Comparison of ENCODE assay signal across 8 cellular contexts in the genomic region with DNA sequence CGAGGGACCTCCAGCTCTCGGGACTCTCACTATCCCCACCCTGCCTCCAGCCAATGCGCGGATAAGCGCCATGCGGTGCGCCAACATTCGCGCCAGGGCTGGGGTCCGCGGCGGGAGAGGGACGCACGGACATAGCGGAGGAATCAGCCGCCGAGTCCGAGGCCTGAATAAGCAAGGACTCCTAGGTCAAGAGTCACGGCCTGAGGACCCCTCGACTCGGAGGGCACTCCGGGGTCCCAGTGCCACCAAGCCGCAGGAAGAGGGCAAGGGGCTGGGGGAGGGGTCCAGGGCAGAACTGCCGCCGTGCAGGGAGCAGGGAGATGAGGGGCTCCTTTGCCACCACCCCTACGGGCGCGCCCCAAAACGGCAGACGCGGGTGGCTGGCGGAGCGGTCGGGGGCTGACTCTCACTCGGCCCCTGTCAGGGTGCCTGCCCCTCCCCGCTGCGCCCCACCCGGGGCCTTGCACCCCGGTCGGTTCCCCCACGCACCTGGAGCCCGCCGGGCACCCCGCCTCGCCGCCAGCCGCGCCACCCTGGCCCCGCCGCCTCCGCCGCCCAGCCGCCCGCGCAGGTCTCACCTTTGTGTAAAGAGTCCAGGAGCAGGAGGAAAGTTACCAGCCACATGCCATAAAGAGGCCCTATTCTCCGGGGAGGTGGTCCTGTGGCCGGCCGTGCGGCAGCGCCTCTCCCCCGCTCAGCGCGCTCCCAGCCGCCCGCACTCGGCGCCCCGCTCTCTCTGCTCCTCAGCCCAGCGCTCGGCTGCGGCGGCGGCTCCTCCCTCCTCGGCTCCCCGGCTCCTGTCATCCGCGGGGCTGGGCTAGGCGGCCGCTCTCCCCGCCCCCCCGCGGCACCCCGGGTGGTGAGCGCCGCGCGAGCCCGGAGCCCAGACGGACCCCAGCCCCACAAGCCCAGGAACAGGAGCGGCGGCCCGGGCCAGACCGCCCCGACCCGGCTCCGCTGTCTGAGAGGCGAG. TPM values are rescaled to one million over a fixed set of nuclear protein-coding genes. Genes with fewer than 3 reads are reported as not detected.
DNase-seq lines count a peak whose midpoint lies in the region; ATAC-seq, FAIRE-seq and TF ChIP-seq lines count a peak whose summit lies in the region.

A gene with protein sequence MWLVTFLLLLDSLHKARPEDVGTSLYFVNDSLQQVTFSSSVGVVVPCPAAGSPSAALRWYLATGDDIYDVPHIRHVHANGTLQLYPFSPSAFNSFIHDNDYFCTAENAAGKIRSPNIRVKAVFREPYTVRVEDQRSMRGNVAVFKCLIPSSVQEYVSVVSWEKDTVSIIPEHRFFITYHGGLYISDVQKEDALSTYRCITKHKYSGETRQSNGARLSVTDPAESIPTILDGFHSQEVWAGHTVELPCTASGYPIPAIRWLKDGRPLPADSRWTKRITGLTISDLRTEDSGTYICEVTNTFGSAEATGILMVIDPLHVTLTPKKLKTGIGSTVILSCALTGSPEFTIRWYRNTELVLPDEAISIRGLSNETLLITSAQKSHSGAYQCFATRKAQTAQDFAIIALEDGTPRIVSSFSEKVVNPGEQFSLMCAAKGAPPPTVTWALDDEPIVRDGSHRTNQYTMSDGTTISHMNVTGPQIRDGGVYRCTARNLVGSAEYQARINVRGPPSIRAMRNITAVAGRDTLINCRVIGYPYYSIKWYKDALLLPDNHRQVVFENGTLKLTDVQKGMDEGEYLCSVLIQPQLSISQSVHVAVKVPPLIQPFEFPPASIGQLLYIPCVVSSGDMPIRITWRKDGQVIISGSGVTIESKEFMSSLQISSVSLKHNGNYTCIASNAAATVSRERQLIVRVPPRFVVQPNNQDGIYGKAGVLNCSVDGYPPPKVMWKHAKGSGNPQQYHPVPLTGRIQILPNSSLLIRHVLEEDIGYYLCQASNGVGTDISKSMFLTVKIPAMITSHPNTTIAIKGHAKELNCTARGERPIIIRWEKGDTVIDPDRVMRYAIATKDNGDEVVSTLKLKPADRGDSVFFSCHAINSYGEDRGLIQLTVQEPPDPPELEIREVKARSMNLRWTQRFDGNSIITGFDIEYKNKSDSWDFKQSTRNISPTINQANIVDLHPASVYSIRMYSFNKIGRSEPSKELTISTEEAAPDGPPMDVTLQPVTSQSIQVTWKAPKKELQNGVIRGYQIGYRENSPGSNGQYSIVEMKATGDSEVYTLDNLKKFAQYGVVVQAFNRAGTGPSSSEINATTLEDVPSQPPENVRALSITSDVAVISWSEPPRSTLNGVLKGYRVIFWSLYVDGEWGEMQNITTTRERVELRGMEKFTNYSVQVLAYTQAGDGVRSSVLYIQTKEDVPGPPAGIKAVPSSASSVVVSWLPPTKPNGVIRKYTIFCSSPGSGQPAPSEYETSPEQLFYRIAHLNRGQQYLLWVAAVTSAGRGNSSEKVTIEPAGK (N-terminal part only) (minus strand): TSS at position 761 of the 973 bp plus-strand sequence. CDS start 137 bp downstream, at position 624.

- peak within 1 kb of the TSS; percentile 41 for H3K4me2 ChIP-seq in keratinocyte (ENCODE audit: control insufficient read depth, extremely low read depth, insufficient read depth, low read depth, low read length)

- TF ChIP-seq CTCF in keratinocyte (optimal IDR thresholded peaks at IDR 0.05 in 1 of 3, IDR thresholded peaks at IDR 0.05 in 1 of 3, conservative IDR thresholded peaks at IDR 0.05 in 1 of 3; ENCODE audit: extremely low read depth in 1 of 3, insufficient read depth in 2 of 3, low read length in 3 of 3), result no peak
- no peak for TF ChIP-seq CTCF in brain microvascular endothelial cell (IDR thresholded peaks at IDR 0.05; ENCODE audit: low read depth, low read length, missing control alignments)

- H3K4me3 ChIP-seq in adipocyte (ENCODE audit: low read length) (peak within 1 kb of the TSS; percentile 23), keratinocyte (ENCODE audit: control insufficient read depth in 2 of 3, extremely low read depth in 1 of 3, insufficient read depth in 2 of 3, low read depth in 1 of 3, low read length in 3 of 3) (peak within 1 kb of the TSS in 2 of 3 experiments; percentile 22), brain microvascular endothelial cell (ENCODE audit: low read depth, low read length) (no peak within 1 kb of the TSS)

- dilution Hi-C loops in keratinocyte (cut with MboI; ENCODE audit: extremely low pct_ligation_motif_present, low sequenced_read_pairs), result no loop called here

- H3K27me3 ChIP-seq in adipocyte (replicated peaks; ENCODE audit: control insufficient read depth, insufficient read depth, low read length) (peaks cover 86% of the 10 kb centered on the region), keratinocyte (ENCODE audit: control insufficient read depth, extremely low read depth, insufficient read depth, low read length) (peaks cover 75% of the 10 kb centered on the region), brain microvascular endothelial cell (replicated peaks) (peaks cover 59% of the 10 kb centered on the region)

- H3K9me3 ChIP-seq in adipocyte (ENCODE audit: control insufficient read depth, low read length), result no peaks in the 10 kb centered on the region
- H3K9me3 ChIP-seq in keratinocyte (ENCODE audit: control insufficient read depth, low read depth, low read length), result no peaks in the 10 kb centered on the region

- H4K20me1 ChIP-seq in keratinocyte (ENCODE audit: control insufficient read depth, extremely low read depth, insufficient read depth, low read length), result no peaks in the 10 kb centered on the region

- H3K27ac ChIP-seq in keratinocyte (ENCODE audit: control insufficient read depth, insufficient read depth, low read length), result no peak within 1 kb of the TSS
- no peak within 1 kb of the TSS for H3K27ac ChIP-seq in brain microvascular endothelial cell

- H3K4me1 ChIP-seq in adipocyte (ENCODE audit: control insufficient read depth, insufficient read depth, low read length) (peaks cover 4% of the 10 kb centered on the region), keratinocyte (ENCODE audit: control insufficient read depth, extremely low read depth, insufficient read depth, low read length) (peaks cover 6% of the 10 kb centered on the region)

- H3K79me2 ChIP-seq in keratinocyte (ENCODE audit: control insufficient read depth, insufficient read depth, low read length), result no peaks in the 10 kb centered on the region

- no peak within 1 kb of the TSS for H2AFZ ChIP-seq in keratinocyte (ENCODE audit: control insufficient read depth, low read length)

- FAIRE-seq in keratinocyte (lab: Jason Lieb, UNC), result no peak

- in situ Hi-C loops in brain microvascular endothelial cell (cut with HindIII; ENCODE audit: low pct_ligation_motif_present, low sequenced_read_pairs), result no loop called here

- H3K36me3 ChIP-seq in adipocyte (ENCODE audit: control insufficient read depth, insufficient read depth, low read length, severe bottlenecking) (no peaks in the 10 kb centered on the region), keratinocyte (ENCODE audit: control insufficient read depth in 2 of 2, extremely low read depth in 1 of 2, insufficient read depth in 2 of 2, low read length in 2 of 2) (no peaks in the 10 kb centered on the region), brain microvascular endothelial cell (replicated peaks) (no peaks in the 10 kb centered on the region)

- no peak within 1 kb of the TSS for H3K9ac ChIP-seq in adipocyte (ENCODE audit: low read length)
- H3K9ac ChIP-seq in keratinocyte (ENCODE audit: control insufficient read depth, extremely low read depth, insufficient read depth, low read length), result no peak within 1 kb of the TSS

- DNase-seq in activated effector memory CD4-positive, alpha-beta T cell treated with anti-CD3 and anti-CD28 coated beads, Interleukin-2, amount 50 U/mL, for 16 hours, result peak; percentile 79
- DNase-seq in activated effector memory CD4-positive, alpha-beta T cell treated with Interleukin-2 at 50 U/mL for 16 hours, result no peak
- DNase-seq in adipocyte (ENCODE audit: low read depth) (no peak), keratinocyte (ENCODE audit: low read depth, low spot score) (no peak), brain microvascular endothelial cell (no peak)
- peak; percentile 19 for DNase-seq in stimulated activated CD8-positive, alpha-beta memory T cell treated with anti-CD3 and anti-CD28 coated beads, Interleukin-12 subunit alpha, Interleukin-12 subunit beta, amount 100 ng/mL, for 1 hour (ENCODE audit: low read depth)

- no peaks in the 10 kb centered on the region for H3K9me1 ChIP-seq in keratinocyte (ENCODE audit: control insufficient read depth, extremely low read depth, insufficient read depth, low read length)

- ATAC-seq in GM21825 (IDR thresholded peaks at IDR 0.05; ENCODE audit: unreplicated experiment), result no peak
- no peak for ATAC-seq in HG03439 (IDR thresholded peaks at IDR 0.05; ENCODE audit: unreplicated experiment)

RNA-seq across cellular contexts. Expression of the gene that starts here (rescaled TPM):
- not detected in 3 replicates for polyA plus RNA-seq in keratinocyte
- not detected for polyA plus RNA-seq in keratinocyte (2011; ENCODE audit: low read depth)
- polyA plus RNA-seq in keratinocyte (2011; cell fraction: cytosol; rRNA removed), result not detected in 2 replicates
- not detected in 2 replicates for polyA plus RNA-seq in keratinocyte (2011; cell fraction: nucleus; rRNA removed)
- polyA plus RNA-seq in keratinocyte (2012; ENCODE audit: low replicate concordance), result not detected in 2 replicates
- not detected in 3 replicates for polyA minus RNA-seq in keratinocyte
- not detected for polyA minus RNA-seq in keratinocyte (2011; cell fraction: cytosol; rRNA and poly(A)+ RNA removed)
- polyA minus RNA-seq in keratinocyte (2011; cell fraction: nucleus; rRNA and poly(A)+ RNA removed), result not detected in 2 replicates

Comparison
In these comparisons a context has a peak if more than half of its experiments do, and no peak if none do; other contexts are left out.
1. DNase-seq: peak in activated effector memory CD4-positive, alpha-beta T cell treated with anti-CD3 and anti-CD28 coated beads, Interleukin-2, amount 50 U/mL, for 16 hours (single experiment) and stimulated activated CD8-positive, alpha-beta memory T cell treated with anti-CD3 and anti-CD28 coated beads, Interleukin-12 subunit alpha, Interleukin-12 subunit beta, amount 100 ng/mL, for 1 hour (single experiment); none in activated effector memory CD4-positive, alpha-beta T cell treated with Interleukin-2 at 50 U/mL for 16 hours (single experiment), adipocyte (single experiment), keratinocyte (single experiment) and brain microvascular endothelial cell (single experiment).